13 cellular contexts compared by ENCODE assay signal in the genomic region with DNA sequence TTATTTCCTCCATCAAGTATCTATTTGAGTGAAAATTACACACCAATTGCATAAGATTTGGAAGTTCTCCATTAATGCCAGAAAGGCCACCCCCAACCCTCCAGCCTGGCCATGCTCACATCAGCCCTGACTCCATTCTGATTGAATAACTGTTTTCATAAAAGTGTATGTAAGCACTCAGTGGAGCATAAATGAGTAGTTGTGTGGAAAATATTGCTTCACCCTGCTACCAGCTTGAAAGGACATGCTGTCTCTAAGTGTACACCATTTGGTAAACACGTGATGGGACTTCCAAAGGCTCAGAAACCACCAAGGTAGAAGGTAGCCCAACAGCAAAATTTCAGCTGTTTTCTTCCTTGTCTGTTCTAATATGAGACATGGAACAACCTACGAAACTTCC.
DNase-seq lines count a peak whose midpoint lies in the region; TF ChIP-seq lines count a peak whose summit lies in the region.
"Had no signal": no experiment of that assay in that cellular context is flagged by ENCODE, and none has a peak within 500 bp of the region (broad histone marks: within the 10 kb centered on the region; RNA-seq: fewer than 3 reads in every experiment).

No MANE protein-coding gene starts in this region.

- H3K4me2 ChIP-seq in OCI-LY3 (ENCODE audit: low read length): no peak overlapping the region
- H3K4me2 ChIP-seq: BLaER1 treated with 17β-estradiol and CSF1 and Interleukin-3, amounts not matched to agents 10 nM and 100 nM had no signal

- H3K4me1 ChIP-seq in OCI-LY3 (ENCODE audit: low read length): peaks cover 9% of the 10 kb centered on the region

- peak overlapping the region; percentile 21; the same call in 1 of the 2 replicates for H2AFZ ChIP-seq in OCI-LY3 (ENCODE audit: low read depth, low read length)

- H3K27me3 ChIP-seq in OCI-LY3 (ENCODE audit: low read depth, low read length): no peaks in the 10 kb centered on the region
- H3K27me3 ChIP-seq: BLaER1 treated with 17β-estradiol and CSF1 and Interleukin-3, amounts not matched to agents 10 nM and 100 nM had no signal

- H3K9me3 ChIP-seq in OCI-LY3 (ENCODE audit: insufficient read depth, low read length): no peaks in the 10 kb centered on the region

- no peaks in the 10 kb centered on the region for H3K36me3 ChIP-seq in OCI-LY3 (replicated peaks; ENCODE audit: low read depth, low read length)
- H3K36me3 ChIP-seq: BLaER1 treated with 17β-estradiol and CSF1 and Interleukin-3, amounts not matched to agents 10 nM and 100 nM had no signal

- peak; percentile 38 for DNase-seq in AG10803 (ENCODE audit: low read depth)
- DNase-seq in fibroblast of mammary gland (ENCODE audit: low read depth): peak; percentile 8
- peak; percentile 63 for DNase-seq in renal cortical epithelial cell (ENCODE audit: low read depth)
- no peak for DNase-seq in DMS114 treated with DMSO at 0.1 percent for 48 hours (lab: John Stamatoyannopoulos, UW; ENCODE audit: unreplicated experiment)
- no peak for DNase-seq in AG08396 (ENCODE audit: low spot score)
- no peak for DNase-seq in lower leg skin (ENCODE audit: low spot score in 2 of 2)
- no peak for DNase-seq in activated effector memory CD4-positive, alpha-beta T cell treated with anti-CD3 and anti-CD28 coated beads, Interleukin-2, amount 50 U/mL, for 16 hours
- DNase-seq: CD4-positive, CD25-positive, alpha-beta regulatory T cell; HCEC 1CT; IMR-90 had no signal

- H3K79me2 ChIP-seq in OCI-LY3 (ENCODE audit: low read length): no peaks in the 10 kb centered on the region

- intact Hi-C loops in lower leg skin (cut with DNase I; ENCODE audit: low total_unique reads): no loop called here

- TF ChIP-seq CTCF in AG10803 (conservative IDR thresholded peaks at IDR 0.05; ENCODE audit: low read length) (no peak), OCI-LY3 (IDR thresholded peaks at IDR 0.05; ENCODE audit: low read depth, low read length) (no peak), fibroblast of mammary gland (conservative IDR thresholded peaks at IDR 0.05; ENCODE audit: control insufficient read depth, insufficient read depth, low read depth, low read length) (no peak), lower leg skin (IDR thresholded peaks at IDR 0.05) (no peak)

- no peak overlapping the region for H3K27ac ChIP-seq in OCI-LY3 (ENCODE audit: low read length)
- H3K27ac ChIP-seq: 22Rv1; BLaER1 treated with 17β-estradiol and CSF1 and Interleukin-3, amounts not matched to agents 10 nM and 100 nM had no signal

- H3K9ac ChIP-seq in OCI-LY3 (ENCODE audit: low read length): no peak overlapping the region
- H3K9ac ChIP-seq: BLaER1 treated with 17β-estradiol and CSF1 and Interleukin-3, amounts not matched to agents 10 nM and 100 nM had no signal

- TF ChIP-seq POLR2A in lower leg skin (IDR thresholded peaks at IDR 0.05): no peak

- WGBS in lower leg skin, 2 donors: 68 to 76% methylated on average over 2 of the region's 2 CpGs

- H3K4me3 ChIP-seq in AG10803 (ENCODE audit: low read length) (no peak overlapping the region), OCI-LY3 (ENCODE audit: low read length) (no peak overlapping the region), fibroblast of mammary gland (ENCODE audit: control insufficient read depth, low read depth, low read length) (no peak overlapping the region), lower leg skin (ENCODE audit: low read depth, poor library complexity, severe bottlenecking) (no peak overlapping the region)
- H3K4me3 ChIP-seq: BLaER1 treated with 17β-estradiol and CSF1 and Interleukin-3, amounts not matched to agents 10 nM and 100 nM had no signal

- no peaks in the 10 kb centered on the region for H4K20me1 ChIP-seq in OCI-LY3 (ENCODE audit: insufficient read depth, low read length)
- H4K20me1 ChIP-seq: BLaER1 treated with 17β-estradiol and CSF1 and Interleukin-3, amounts not matched to agents 10 nM and 100 nM had no signal

Comparison
In these comparisons a context has a peak if more than half of its experiments do, and no peak if none do; other contexts are left out.
1. DNase-seq: peak in AG10803 (single experiment), fibroblast of mammary gland (single experiment) and renal cortical epithelial cell (single experiment); none in DMS114 treated with DMSO at 0.1 percent for 48 hours (single experiment), AG08396 (single experiment), lower leg skin (0 of 2) and activated effector memory CD4-positive, alpha-beta T cell treated with anti-CD3 and anti-CD28 coated beads, Interleukin-2, amount 50 U/mL, for 16 hours (single experiment).